15 cellular contexts compared by ENCODE assay signal in the genomic region with DNA sequence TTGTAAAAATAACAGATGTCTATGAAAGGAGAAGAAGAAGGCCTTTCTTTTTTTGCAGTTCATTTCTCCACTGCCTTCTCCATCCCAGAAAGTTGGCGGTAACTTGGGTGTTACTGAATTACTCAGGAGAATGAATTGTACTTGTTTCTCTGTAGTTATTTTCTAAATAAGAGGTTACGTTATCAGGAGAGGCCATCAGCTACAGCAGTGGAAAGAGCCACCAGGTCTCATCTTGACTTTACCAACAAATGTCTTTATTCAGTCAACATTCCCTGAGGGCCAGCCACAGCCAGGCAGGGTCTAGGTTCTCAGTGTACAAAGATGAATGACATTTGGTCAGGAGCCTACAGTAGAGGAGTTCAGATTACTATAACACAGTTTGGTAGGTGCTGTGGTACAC. TPM values are rescaled to one million over a fixed set of nuclear protein-coding genes. Genes with fewer than 3 reads are reported as not detected.
DNase-seq lines count a peak whose midpoint lies in the region; ATAC-seq and TF ChIP-seq lines count a peak whose summit lies in the region.
"Had no signal": no experiment of that assay in that cellular context is flagged by ENCODE, and none has a peak within 500 bp of the region (broad histone marks: within the 10 kb centered on the region; RNA-seq: fewer than 3 reads in every experiment).

No MANE protein-coding gene starts in this region.

- no peak for ATAC-seq in stimulated activated naive CD8-positive, alpha-beta T cell treated with anti-CD3 and anti-CD28 coated beads, Interleukin-15, amount 100 ng/mL, for 72 hours
- peak; percentile 18 for ATAC-seq in sciatic nerve
- no peak for ATAC-seq in aorta (ENCODE audit: low FRiP score)
- no peak for ATAC-seq in GM21447 (IDR thresholded peaks at IDR 0.05; ENCODE audit: unreplicated experiment)

- peak overlapping the region; percentile 5 for H3K27ac Mint-ChIP-seq in stimulated activated naive CD8-positive, alpha-beta T cell treated with anti-CD3 and anti-CD28 coated beads, Interleukin-15, Interleukin-2, amounts not matched to agents 100 ng/mL and 50 ng/mL, for 24 hours
- no peak overlapping the region for H3K27ac Mint-ChIP-seq in stimulated activated naive CD8-positive, alpha-beta T cell treated with anti-CD3 and anti-CD28 coated beads, Interleukin-15, amount 100 ng/mL, for 72 hours
- H3K27ac Mint-ChIP-seq: activated CD4-positive, alpha-beta T cell treated with anti-CD3 and anti-CD28 coated beads, Interleukin-2, amount 10 ng/mL, durations not matched to agents 7 days and 5 days; activated T-cell treated with anti-CD3 and anti-CD28 coated beads, Interleukin-2, amount 50 U/mL, for 24 hours had no signal

- H3K27me3 ChIP-seq in hepatocyte = no peaks in the 10 kb centered on the region
- H3K27me3 ChIP-seq in aorta (ENCODE audit: control insufficient read depth in 1 of 2, insufficient read depth in 2 of 2, low read length in 1 of 2) = no peaks in the 10 kb centered on the region
- H3K27me3 ChIP-seq: colonic mucosa had no signal

- peaks cover 92% of the 10 kb centered on the region for H3K79me2 ChIP-seq in hepatocyte
- H3K79me2 ChIP-seq: parathyroid adenoma had no signal

- H3K27me3 Mint-ChIP-seq in stimulated activated naive CD8-positive, alpha-beta T cell treated with anti-CD3 and anti-CD28 coated beads, Interleukin-15, Interleukin-2, amounts not matched to agents 100 ng/mL and 50 ng/mL, for 24 hours = no peaks in the 10 kb centered on the region
- H3K27me3 Mint-ChIP-seq in stimulated activated naive CD8-positive, alpha-beta T cell treated with anti-CD3 and anti-CD28 coated beads, Interleukin-15, amount 100 ng/mL, for 72 hours = no peaks in the 10 kb centered on the region
- H3K27me3 Mint-ChIP-seq: activated CD4-positive, alpha-beta T cell treated with anti-CD3 and anti-CD28 coated beads, Interleukin-2, amount 10 ng/mL, durations not matched to agents 7 days and 5 days; activated T-cell treated with anti-CD3 and anti-CD28 coated beads, Interleukin-2, amount 50 U/mL, for 24 hours; CD4-positive, alpha-beta memory T cell had no signal

- TF ChIP-seq CTCF in hepatocyte (IDR thresholded peaks at IDR 0.05; ENCODE audit: poor library complexity) = no peak

- 97% methylated on average over 2 of the region's 2 CpGs for WGBS in hepatocyte (ENCODE audit: low lambda C conversion rate, missing lambda C conversion rate)
- 32 to 36% methylated on average over 2 of the region's 2 CpGs for WGBS in aorta, 2 donors

- DNase-seq in stimulated activated naive CD8-positive, alpha-beta T cell treated with anti-CD3 and anti-CD28 coated beads, Interleukin-15, amount 100 ng/mL, for 72 hours = no peak
- DNase-seq in hepatocyte (ENCODE audit: low spot score) = no peak
- DNase-seq in sciatic nerve (ENCODE audit: low spot score) = no peak
- DNase-seq in aorta = no peak
- no peak for DNase-seq in cerebellar cortex (ENCODE audit: low spot score)
- no peak for DNase-seq in caudate nucleus (lab: John Stamatoyannopoulos, UW)
- DNase-seq: activated CD4-positive, alpha-beta T cell treated with anti-CD3 and anti-CD28 coated beads, Interleukin-2, amount 10 ng/mL, durations not matched to agents 7 days and 5 days; activated T-cell treated with anti-CD3 and anti-CD28 coated beads, Interleukin-2, amount 50 U/mL, for 24 hours; CD4-positive, alpha-beta memory T cell; colonic mucosa; NCI-H2029 treated with DMSO at 0.1 percent for 48 hours; T-helper 9 cell had no signal

- intact Hi-C loops in sciatic nerve (cut with DNase I) = no loop called here
- intact Hi-C loops in aorta (cut with DNase I) = loop anchor here in 1 of 2 donors (10.0 kb wide), 1 partner anchor 273 kb away; a partner anchor contains a TSS

- H2AFZ ChIP-seq in hepatocyte = no peak overlapping the region
- H2AFZ ChIP-seq: parathyroid adenoma had no signal

- H3K9me3 ChIP-seq in hepatocyte (ENCODE audit: low read depth) (no peaks in the 10 kb centered on the region), aorta (ENCODE audit: control insufficient read depth, low read length) (no peaks in the 10 kb centered on the region)
- H3K9me3 ChIP-seq: colonic mucosa had no signal

- H3K9me2 ChIP-seq in hepatocyte (replicated peaks; ENCODE audit: insufficient read depth) = no peaks in the 10 kb centered on the region

- H3K4me1 Mint-ChIP-seq in stimulated activated naive CD8-positive, alpha-beta T cell treated with anti-CD3 and anti-CD28 coated beads, Interleukin-15, Interleukin-2, amounts not matched to agents 100 ng/mL and 50 ng/mL, for 24 hours (ENCODE audit: low read depth) = peaks cover 31% of the 10 kb centered on the region
- peaks cover 58% of the 10 kb centered on the region for H3K4me1 Mint-ChIP-seq in stimulated activated naive CD8-positive, alpha-beta T cell treated with anti-CD3 and anti-CD28 coated beads, Interleukin-15, amount 100 ng/mL, for 72 hours

- no peak overlapping the region for H3K4me3 ChIP-seq in hepatocyte
- H3K4me3 ChIP-seq in aorta (ENCODE audit: low read length in 2 of 2) = no peak overlapping the region
- H3K4me3 ChIP-seq: colonic mucosa had no signal

- H3K36me3 ChIP-seq in hepatocyte (replicated peaks; ENCODE audit: insufficient read depth, low read depth) (no peaks in the 10 kb centered on the region), aorta (ENCODE audit: control insufficient read depth in 1 of 2, insufficient read depth in 2 of 2, low read length in 1 of 2) (no peaks in the 10 kb centered on the region)
- H3K36me3 ChIP-seq: colonic mucosa had no signal

- H3K4me2 ChIP-seq in hepatocyte = no peak overlapping the region

- H3K27ac ChIP-seq in hepatocyte (peak overlapping the region; percentile 55), aorta (ENCODE audit: low read depth in 1 of 2, low read length in 2 of 2) (peak overlapping the region; percentile 76 to 94), caudate nucleus (ENCODE audit: low read depth, low read length) (no peak overlapping the region)
- H3K27ac ChIP-seq: colonic mucosa, parathyroid adenoma had no signal

- no peaks in the 10 kb centered on the region for H4K20me1 ChIP-seq in hepatocyte (ENCODE audit: insufficient read depth, poor library complexity, severe bottlenecking)

- H3K36me3 Mint-ChIP-seq in stimulated activated naive CD8-positive, alpha-beta T cell treated with anti-CD3 and anti-CD28 coated beads, Interleukin-15, Interleukin-2, amounts not matched to agents 100 ng/mL and 50 ng/mL, for 24 hours (ENCODE audit: low read depth) = peaks cover 59% of the 10 kb centered on the region

- no peak overlapping the region for H3K4me3 Mint-ChIP-seq in stimulated activated naive CD8-positive, alpha-beta T cell treated with anti-CD3 and anti-CD28 coated beads, Interleukin-15, Interleukin-2, amounts not matched to agents 100 ng/mL and 50 ng/mL, for 24 hours
- H3K4me3 Mint-ChIP-seq in stimulated activated naive CD8-positive, alpha-beta T cell treated with anti-CD3 and anti-CD28 coated beads, Interleukin-15, amount 100 ng/mL, for 72 hours = no peak overlapping the region
- H3K4me3 Mint-ChIP-seq: activated CD4-positive, alpha-beta T cell treated with anti-CD3 and anti-CD28 coated beads, Interleukin-2, amount 10 ng/mL, durations not matched to agents 7 days and 5 days; activated T-cell treated with anti-CD3 and anti-CD28 coated beads, Interleukin-2, amount 50 U/mL, for 24 hours; CD4-positive, alpha-beta memory T cell had no signal

- H3K9me3 Mint-ChIP-seq in stimulated activated naive CD8-positive, alpha-beta T cell treated with anti-CD3 and anti-CD28 coated beads, Interleukin-15, Interleukin-2, amounts not matched to agents 100 ng/mL and 50 ng/mL, for 24 hours = no peaks in the 10 kb centered on the region
- H3K9me3 Mint-ChIP-seq in stimulated activated naive CD8-positive, alpha-beta T cell treated with anti-CD3 and anti-CD28 coated beads, Interleukin-15, amount 100 ng/mL, for 72 hours = peaks cover 0 to 10% of the 10 kb centered on the region in 2 donors
- H3K9me3 Mint-ChIP-seq: activated T-cell treated with anti-CD3 and anti-CD28 coated beads, Interleukin-2, amount 50 U/mL, for 24 hours had no signal

- peaks cover 20% of the 10 kb centered on the region for H3K4me1 ChIP-seq in hepatocyte (ENCODE audit: insufficient read depth)
- peaks cover 6 to 18% of the 10 kb centered on the region in 2 donors for H3K4me1 ChIP-seq in aorta (ENCODE audit: control insufficient read depth in 1 of 2, insufficient read depth in 2 of 2, low read length in 2 of 2)
- H3K4me1 ChIP-seq: colonic mucosa, parathyroid adenoma had no signal

RNA-seq across cellular contexts. Expression of a gene that starts 8.1 kb away (rescaled TPM):
- total RNA-seq in hepatocyte (76.7 and 78.1 TPM in 2 replicates), sciatic nerve (39.5 TPM), aorta (10 to 100 TPM; 38.2 to 79.2 TPM)
- polyA plus RNA-seq in hepatocyte (61.8 and 83.5 TPM in 2 replicates), aorta (10 to 100 TPM; 45.4 to 67.6 TPM)
